ENCODE assay signal across 11 cellular contexts in genomic region chr3:44468572-44469520, GRCh38. TPM values are rescaled to one million over a fixed set of nuclear protein-coding genes. Genes with fewer than 3 reads are reported as not detected.
DNase-seq lines count a peak whose midpoint lies in the region; ATAC-seq lines count a peak whose summit lies in the region.
"Had no signal": no experiment of that assay in that cellular context is flagged by ENCODE, and none has a peak within 500 bp of the region (broad histone marks: within the 10 kb centered on the region; RNA-seq: fewer than 3 reads in every experiment).

No MANE protein-coding gene starts in this region.

- DNase-seq in activated CD4-positive, alpha-beta memory T cell treated with anti-CD3 and anti-CD28 coated beads for 36 hours: peak; percentile 74
- no peak for DNase-seq in activated CD4-positive, alpha-beta memory T cell treated with anti-CD3 and anti-CD28 coated beads, Interleukin-2, amount 10 ng/mL, durations not matched to agents 7 days and 5 days
- DNase-seq in activated T-cell treated with anti-CD3 and anti-CD28 coated beads, Interleukin-2, amount 50 U/mL, for 4 hours: no peak
- DNase-seq in stimulated activated CD4-positive, alpha-beta T cell treated with anti-CD3 and anti-CD28 coated beads, Interleukin-4, amount 100 ng/mL, for 24 hours: peak; percentile 45
- DNase-seq in NCI-H2107 treated with DMSO at 0.1 percent for 48 hours (lab: John Stamatoyannopoulos, UW; ENCODE audit: unreplicated experiment) (no peak), MV-4-11 (lab: John Stamatoyannopoulos, UW) (no peak), cortex of kidney (lab: John Stamatoyannopoulos, UW) (no peak)
- DNase-seq: esophagus squamous epithelium, ovary had no signal

- no peaks in the 10 kb centered on the region for H3K9me3 Mint-ChIP-seq in activated CD4-positive, alpha-beta memory T cell treated with anti-CD3 and anti-CD28 coated beads for 36 hours
- peaks cover 2% of the 10 kb centered on the region for H3K9me3 Mint-ChIP-seq in activated CD4-positive, alpha-beta memory T cell treated with anti-CD3 and anti-CD28 coated beads, Interleukin-2, amount 10 ng/mL, durations not matched to agents 7 days and 5 days
- no peaks in the 10 kb centered on the region for H3K9me3 Mint-ChIP-seq in activated T-cell treated with anti-CD3 and anti-CD28 coated beads, Interleukin-2, amount 50 U/mL, for 4 hours

- peaks cover 19% of the 10 kb centered on the region for H3K36me3 Mint-ChIP-seq in activated CD4-positive, alpha-beta memory T cell treated with anti-CD3 and anti-CD28 coated beads for 36 hours
- peaks cover 57% of the 10 kb centered on the region for H3K36me3 Mint-ChIP-seq in activated CD4-positive, alpha-beta memory T cell treated with anti-CD3 and anti-CD28 coated beads, Interleukin-2, amount 10 ng/mL, durations not matched to agents 7 days and 5 days (ENCODE audit: low read depth)
- peaks cover 31% of the 10 kb centered on the region for H3K36me3 Mint-ChIP-seq in activated T-cell treated with anti-CD3 and anti-CD28 coated beads, Interleukin-2, amount 50 U/mL, for 4 hours (ENCODE audit: insufficient read depth)

- no peaks in the 10 kb centered on the region for H3K9me3 ChIP-seq in iPS-20b (ENCODE audit: insufficient read depth, low read depth, low read length)
- H3K9me3 ChIP-seq: esophagus squamous epithelium, ovary had no signal

- intact Hi-C loops in activated CD4-positive, alpha-beta memory T cell treated with anti-CD3 and anti-CD28 coated beads for 36 hours (cut with micrococcal nuclease): loop anchor here (1.0 to 2.0 kb wide), 2 partner anchors 30 to 42 kb away; no protein-coding TSS in a partner anchor

- no peaks in the 10 kb centered on the region for H3K27me3 ChIP-seq in iPS-20b (ENCODE audit: insufficient read depth, low read length)
- H3K27me3 ChIP-seq: esophagus squamous epithelium, ovary had no signal

- H3K4me3 ChIP-seq in iPS-20b (ENCODE audit: low read length): peak overlapping the region; percentile 5; the same call in 1 of the 2 replicates
- H3K4me3 ChIP-seq: esophagus squamous epithelium, GM12878, ovary had no signal

- POLR2A ChIA-PET in activated CD4-positive, alpha-beta memory T cell treated with anti-CD3 and anti-CD28 coated beads for 36 hours (lab: Charles Lee): interaction anchor here (1.2 to 2.0 kb wide), 2 partner anchors 16 to 29 kb away, joined by 3 to 9 read pairs; no protein-coding TSS in a partner anchor
- POLR2A ChIA-PET in activated CD4-positive, alpha-beta memory T cell treated with anti-CD3 and anti-CD28 coated beads, Interleukin-2, amount 10 ng/mL, durations not matched to agents 7 days and 5 days (lab: Charles Lee): no interaction called here

- peak; percentile 43 to 46 for ATAC-seq in activated T-cell treated with anti-CD3 and anti-CD28 coated beads, Interleukin-2, amount 50 U/mL, for 4 hours
- ATAC-seq: GM12878 had no signal

- CTCF ChIA-PET in activated CD4-positive, alpha-beta memory T cell treated with anti-CD3 and anti-CD28 coated beads for 36 hours (lab: Charles Lee): no interaction called here
- CTCF ChIA-PET in activated CD4-positive, alpha-beta memory T cell treated with anti-CD3 and anti-CD28 coated beads, Interleukin-2, amount 10 ng/mL, durations not matched to agents 7 days and 5 days (lab: Charles Lee): no interaction called here

- H3K4me3 Mint-ChIP-seq in activated CD4-positive, alpha-beta memory T cell treated with anti-CD3 and anti-CD28 coated beads for 36 hours: no peak overlapping the region
- H3K4me3 Mint-ChIP-seq in activated CD4-positive, alpha-beta memory T cell treated with anti-CD3 and anti-CD28 coated beads, Interleukin-2, amount 10 ng/mL, durations not matched to agents 7 days and 5 days: no peak overlapping the region
- no peak overlapping the region for H3K4me3 Mint-ChIP-seq in activated T-cell treated with anti-CD3 and anti-CD28 coated beads, Interleukin-2, amount 50 U/mL, for 4 hours

- peaks cover 9% of the 10 kb centered on the region; the same call in 1 of the 2 replicates for H3K36me3 ChIP-seq in iPS-20b (ENCODE audit: insufficient read depth, low read depth, low read length)
- H3K36me3 ChIP-seq: ovary had no signal

- H3K4me1 ChIP-seq in iPS-20b (ENCODE audit: insufficient read depth, low read length): peaks cover 10% of the 10 kb centered on the region; the same call in 1 of the 2 replicates

- peaks cover 34% of the 10 kb centered on the region for H3K4me1 Mint-ChIP-seq in activated CD4-positive, alpha-beta memory T cell treated with anti-CD3 and anti-CD28 coated beads for 36 hours (ENCODE audit: low read depth)
- H3K4me1 Mint-ChIP-seq in activated CD4-positive, alpha-beta memory T cell treated with anti-CD3 and anti-CD28 coated beads, Interleukin-2, amount 10 ng/mL, durations not matched to agents 7 days and 5 days: peaks cover 18% of the 10 kb centered on the region
- H3K4me1 Mint-ChIP-seq in activated T-cell treated with anti-CD3 and anti-CD28 coated beads, Interleukin-2, amount 50 U/mL, for 4 hours (ENCODE audit: low read depth): peaks cover 25% of the 10 kb centered on the region

- peak overlapping the region; percentile 64 for H3K27ac Mint-ChIP-seq in activated CD4-positive, alpha-beta memory T cell treated with anti-CD3 and anti-CD28 coated beads for 36 hours
- no peak overlapping the region for H3K27ac Mint-ChIP-seq in activated CD4-positive, alpha-beta memory T cell treated with anti-CD3 and anti-CD28 coated beads, Interleukin-2, amount 10 ng/mL, durations not matched to agents 7 days and 5 days

- peak overlapping the region; percentile 52; the same call in 1 of the 2 replicates for H3K9ac ChIP-seq in iPS-20b (ENCODE audit: low read depth, low read length)

- H3K27ac ChIP-seq in iPS-20b (ENCODE audit: low read length): peak overlapping the region; percentile 3
- H3K27ac ChIP-seq: esophagus squamous epithelium, ovary had no signal

- H3K27me3 Mint-ChIP-seq in activated CD4-positive, alpha-beta memory T cell treated with anti-CD3 and anti-CD28 coated beads for 36 hours: no peaks in the 10 kb centered on the region
- no peaks in the 10 kb centered on the region for H3K27me3 Mint-ChIP-seq in activated CD4-positive, alpha-beta memory T cell treated with anti-CD3 and anti-CD28 coated beads, Interleukin-2, amount 10 ng/mL, durations not matched to agents 7 days and 5 days
- H3K27me3 Mint-ChIP-seq in activated T-cell treated with anti-CD3 and anti-CD28 coated beads, Interleukin-2, amount 50 U/mL, for 4 hours (ENCODE audit: low read depth): no peaks in the 10 kb centered on the region

RNA-seq across cellular contexts. Expression of gene ZNF445, which starts 8.6 kb away (rescaled TPM):
- 10 to 100 TPM; 16.6 to 18.7 TPM for total RNA-seq in activated CD4-positive, alpha-beta memory T cell treated with anti-CD3 and anti-CD28 coated beads for 36 hours
- total RNA-seq in activated CD4-positive, alpha-beta memory T cell treated with anti-CD3 and anti-CD28 coated beads, Interleukin-2, amount 10 ng/mL, durations not matched to agents 7 days and 5 days: 10 to 100 TPM; 17.8 to 19.6 TPM
- total RNA-seq in activated T-cell treated with anti-CD3 and anti-CD28 coated beads, Interleukin-2, amount 50 U/mL, for 4 hours: 1 to 10 TPM; 7.5 to 9.4 (median 8.7) TPM

Comparison
In these comparisons a context has a peak if more than half of its experiments do, and no peak if none do; other contexts are left out.
1. DNase-seq: peak in activated CD4-positive, alpha-beta memory T cell treated with anti-CD3 and anti-CD28 coated beads for 36 hours (single experiment) and stimulated activated CD4-positive, alpha-beta T cell treated with anti-CD3 and anti-CD28 coated beads, Interleukin-4, amount 100 ng/mL, for 24 hours (single experiment); none in activated CD4-positive, alpha-beta memory T cell treated with anti-CD3 and anti-CD28 coated beads, Interleukin-2, amount 10 ng/mL, durations not matched to agents 7 days and 5 days (single experiment), activated T-cell treated with anti-CD3 and anti-CD28 coated beads, Interleukin-2, amount 50 U/mL, for 4 hours (single experiment), NCI-H2107 treated with DMSO at 0.1 percent for 48 hours (single experiment), MV-4-11 (single experiment) and cortex of kidney (single experiment).